In genomic region chr12:65962921-65963883, GRCh38 we compare ENCODE assay signal across 9 cellular contexts.
DNase-seq lines count a peak whose midpoint lies in the region; ATAC-seq and TF ChIP-seq lines count a peak whose summit lies in the region.
"Had no signal": no experiment of that assay in that cellular context is flagged by ENCODE, and none has a peak within 500 bp of the region (broad histone marks: within the 10 kb centered on the region; RNA-seq: fewer than 3 reads in every experiment).

No MANE protein-coding gene starts in this region.

- intact Hi-C loops in activated CD4-positive, alpha-beta T cell treated with anti-CD3 and anti-CD28 coated beads for 36 hours (cut with DNase I, micrococcal nuclease) = no loop called here

- H3K9ac ChIP-seq in Loucy (ENCODE audit: low read depth, low read length, poor library complexity, severe bottlenecking) = no peak overlapping the region

- H3K4me1 ChIP-seq in Loucy (ENCODE audit: insufficient read depth, low read length, poor library complexity, severe bottlenecking) = no peaks in the 10 kb centered on the region

- no peak overlapping the region for H3K4me3 Mint-ChIP-seq in activated CD4-positive, alpha-beta T cell treated with anti-CD3 and anti-CD28 coated beads for 36 hours

- no peaks in the 10 kb centered on the region for H3K9me3 Mint-ChIP-seq in activated CD4-positive, alpha-beta T cell treated with anti-CD3 and anti-CD28 coated beads for 36 hours (ENCODE audit: low read depth)

- H3K27ac Mint-ChIP-seq in activated CD4-positive, alpha-beta T cell treated with anti-CD3 and anti-CD28 coated beads for 36 hours = no peak overlapping the region

- H3K9me3 ChIP-seq in Loucy (ENCODE audit: insufficient read depth, low read depth, low read length) = no peaks in the 10 kb centered on the region

- no peak overlapping the region for H3K4me2 ChIP-seq in Loucy (ENCODE audit: low read depth, low read length, poor library complexity, severe bottlenecking)

- ATAC-seq in activated CD4-positive, alpha-beta T cell treated with anti-CD3 and anti-CD28 coated beads for 36 hours = peak; percentile 58
- ATAC-seq: right cardiac atrium had no signal

- no peaks in the 10 kb centered on the region for H3K36me3 Mint-ChIP-seq in activated CD4-positive, alpha-beta T cell treated with anti-CD3 and anti-CD28 coated beads for 36 hours (ENCODE audit: low read depth)

- H3K79me2 ChIP-seq in Loucy (ENCODE audit: insufficient read depth, low read length) = no peaks in the 10 kb centered on the region

- peak; percentile 57 for TF ChIP-seq CTCF in Loucy (conservative IDR thresholded peaks at IDR 0.05; ENCODE audit: low read length)
- TF ChIP-seq CTCF in choroid plexus epithelial cell (conservative IDR thresholded peaks at IDR 0.05; ENCODE audit: low read depth, low read length) = peak; percentile 46

- peak; percentile 60 for DNase-seq in activated CD4-positive, alpha-beta T cell treated with anti-CD3 and anti-CD28 coated beads for 36 hours
- DNase-seq in activated CD4-positive, alpha-beta T cell treated with anti-CD3 and anti-CD28 coated beads for 4 hours = no peak
- DNase-seq in choroid plexus epithelial cell (ENCODE audit: low read depth) (no peak), renal cortical epithelial cell (ENCODE audit: low read depth) (peak; percentile 60), cerebellar nuclear complex (lab: John Stamatoyannopoulos, UW) (no peak), NCI-H1436 treated with DMSO at 0.1 percent for 48 hours (lab: John Stamatoyannopoulos, UW) (no peak), foreskin melanocyte (no peak)

- no peaks in the 10 kb centered on the region for H3K4me1 Mint-ChIP-seq in activated CD4-positive, alpha-beta T cell treated with anti-CD3 and anti-CD28 coated beads for 36 hours

- H2AFZ ChIP-seq in Loucy (ENCODE audit: low read length) = no peak overlapping the region

- H3K36me3 ChIP-seq in Loucy (ENCODE audit: insufficient read depth, low read length) = no peaks in the 10 kb centered on the region

- no peaks in the 10 kb centered on the region for H3K9me2 ChIP-seq in Loucy (replicated peaks; ENCODE audit: low read depth, low read length)

- POLR2A ChIA-PET in activated CD4-positive, alpha-beta T cell treated with anti-CD3 and anti-CD28 coated beads for 36 hours (lab: Charles Lee) = no interaction called here

- H3K27me3 ChIP-seq in Loucy (ENCODE audit: insufficient read depth, low read length, poor library complexity, severe bottlenecking) = no peaks in the 10 kb centered on the region

- H3F3A ChIP-seq in Loucy (ENCODE audit: low read depth) = no peaks in the 10 kb centered on the region

- H4K20me1 ChIP-seq in Loucy (ENCODE audit: insufficient read depth, low read length, poor library complexity, severe bottlenecking) = no peaks in the 10 kb centered on the region

- CTCF ChIA-PET in activated CD4-positive, alpha-beta T cell treated with anti-CD3 and anti-CD28 coated beads for 36 hours (lab: Charles Lee) = no interaction called here

- H3K4me3 ChIP-seq in Loucy (ENCODE audit: low read length, poor library complexity, severe bottlenecking) (no peak overlapping the region), choroid plexus epithelial cell (ENCODE audit: low read depth, low read length) (no peak overlapping the region)

- peaks cover 25% of the 10 kb centered on the region for H3K27me3 Mint-ChIP-seq in activated CD4-positive, alpha-beta T cell treated with anti-CD3 and anti-CD28 coated beads for 36 hours

Comparison
In these comparisons a context has a peak if more than half of its experiments do, and no peak if none do; other contexts are left out.
1. DNase-seq: peak in activated CD4-positive, alpha-beta T cell treated with anti-CD3 and anti-CD28 coated beads for 36 hours (single experiment) and renal cortical epithelial cell (single experiment); none in activated CD4-positive, alpha-beta T cell treated with anti-CD3 and anti-CD28 coated beads for 4 hours (0 of 2), choroid plexus epithelial cell (single experiment), cerebellar nuclear complex (0 of 2), NCI-H1436 treated with DMSO at 0.1 percent for 48 hours (single experiment) and foreskin melanocyte (single experiment).